1 cellular context compared by ENCODE assay signal in genomic region chr1:23777979-23778814, GRCh38.
A peak's percentile ranks its signal among the peaks of the same experiment; 100 is the strongest.
TF ChIP-seq lines count a peak whose summit lies in the region.

Gene PITHD1 (plus strand): TSS chr1:23778418. CDS start chr1:23778516, 98 bp downstream.

TF ChIP-seq in K562, 482 proteins besides CTCF, POLR2A, EP300 and RAD21 (continued from another document):
- TF ChIP-seq CHD2 (IDR thresholded peaks at IDR 0.05; ENCODE audit: low read depth, low read length) (peak; percentile 7; the same call in 1 of the 2 replicates), ZNF561 (CRISPR knock-in tag; conservative IDR thresholded peaks at IDR 0.05) (no peak), CHAMP1 (IDR thresholded peaks at IDR 0.05) (peak; percentile 8; the same call in 1 of the 2 replicates), ZNF707 (CRISPR knock-in tag; conservative IDR thresholded peaks at IDR 0.05) (no peak), GATAD2A (IDR thresholded peaks at IDR 0.05) (0 out of 2 replicates have a peak, but pooled peaks have one; percentile 31), PBX2 (CRISPR knock-in tag; IDR thresholded peaks at IDR 0.05; ENCODE audit: low read depth) (no peak), PBX2 (tag; conservative IDR thresholded peaks at IDR 0.05; ENCODE audit: low read depth) (peak; percentile 33), KDM4B (IDR thresholded peaks at IDR 0.05; ENCODE audit: borderline replicate concordance in 2 of 2, low read depth in 1 of 2) (no peak; a peak in 1 of 4 replicates), CBFA2T3 (IDR thresholded peaks at IDR 0.05) (peak; percentile 98), NKRF (IDR thresholded peaks at IDR 0.05; ENCODE audit: borderline replicate concordance) (peak; percentile 97; the same call in 1 of the 2 replicates), ZKSCAN8 (CRISPR knock-in tag; IDR thresholded peaks at IDR 0.05) (no peak; the same call in 1 of the 2 replicates), ZNF280A (IDR thresholded peaks at IDR 0.05; ENCODE audit: low read depth, partially characterized antibody) (no peak), SMC3 (conservative IDR thresholded peaks at IDR 0.05; ENCODE audit: insufficient read depth, low read depth, low read length) (no peak), ZNF766 (CRISPR knock-in tag; conservative IDR thresholded peaks at IDR 0.05) (peak; percentile 74; the same call in 1 of the 2 replicates), BCOR (IDR thresholded peaks at IDR 0.05) (peak; percentile 76), EGR1 (conservative IDR thresholded peaks at IDR 0.05) (peak; percentile 22; the same call in 1 of the 2 replicates), MEIS2 (IDR thresholded peaks at IDR 0.05; ENCODE audit: partially characterized antibody) (peak; percentile 91), NR4A1 (CRISPR knock-in tag; IDR thresholded peaks at IDR 0.05) (no peak), NR4A1 (tag; IDR thresholded peaks at IDR 0.05) (peak; percentile 75; the same call in 1 of the 2 replicates), U2AF1 (optimal IDR thresholded peaks at IDR 0.05; ENCODE audit: low read depth, low read length) (peak; percentile 60), NONO (IDR thresholded peaks at IDR 0.05; ENCODE audit: low read depth in 2 of 2, low read length in 1 of 2) (peak; percentile 80 to 96; a peak in 3 of 4 replicates), ZKSCAN3 (CRISPR knock-in tag; IDR thresholded peaks at IDR 0.05) (no peak), GATAD2B (IDR thresholded peaks at IDR 0.05; ENCODE audit: borderline replicate concordance) (peak; percentile 60; the same call in 1 of the 2 replicates), ETS1 (conservative IDR thresholded peaks at IDR 0.05; ENCODE audit: control insufficient read depth, low read depth, low read length) (peak; percentile 82), ZNF583 (CRISPR knock-in tag; IDR thresholded peaks at IDR 0.05) (no peak)
